In genomic region chr2:61590214-61590613, GRCh38 we compare ENCODE assay signal across 29 cellular contexts.
"Had no signal": no experiment of that assay in that cellular context is flagged by ENCODE, and none has a peak within 500 bp of the region (broad histone marks: within the 10 kb centered on the region; RNA-seq: fewer than 3 reads in every experiment).

No MANE protein-coding gene starts in this region.

- H3K9me3 ChIP-seq: colonic mucosa, esophagus muscularis mucosa, esophagus squamous epithelium, gastrocnemius medialis, gastroesophageal sphincter had no signal

- H3K27ac ChIP-seq: colonic mucosa, coronary artery, dorsolateral prefrontal cortex, epithelial cell of prostate, esophagus muscularis mucosa, esophagus squamous epithelium, foreskin keratinocyte, gastrocnemius medialis, gastroesophageal sphincter, heart left ventricle, heart right ventricle had no signal

- H3K27me3 Mint-ChIP-seq: dendritic cell treated with granulocyte-macrophage colony-stimulating factor and Interleukin-4, amounts not matched to agents 40 ng/mL and 50 ng/mL, for 4 days had no signal

- DNase-seq: colonic mucosa; cortex of kidney; dermis blood vessel endothelial cell; dorsolateral prefrontal cortex; effector CD4-positive, alpha-beta T cell; effector CD8-positive, alpha-beta T cell; effector memory CD4-positive, alpha-beta T cell; effector memory CD8-positive, alpha-beta T cell; endodermal cell; erythroblast; esophagus squamous epithelium; foreskin fibroblast; foreskin keratinocyte; foreskin melanocyte; gastrocnemius medialis; glutamatergic neuron; head of caudate nucleus; heart left ventricle; heart right ventricle had no signal

- H3K4me3 Mint-ChIP-seq: dendritic cell treated with granulocyte-macrophage colony-stimulating factor and Interleukin-4, amounts not matched to agents 40 ng/mL and 50 ng/mL, for 4 days; effector memory CD8-positive, alpha-beta T cell; endodermal cell had no signal

- H3K27me3 ChIP-seq: colonic mucosa, dorsolateral prefrontal cortex, esophagus muscularis mucosa, esophagus squamous epithelium, foreskin keratinocyte, gastrocnemius medialis, gastroesophageal sphincter, heart left ventricle, heart right ventricle had no signal

- H3K4me1 Mint-ChIP-seq: endodermal cell had no signal

- ATAC-seq: effector memory CD8-positive, alpha-beta T cell; esophagus mucosa; foreskin keratinocyte; gastrocnemius medialis; gastroesophageal sphincter; heart left ventricle; heart right ventricle had no signal

- FAIRE-seq: colon, endometrium, endothelial cell of umbilical vein, frontal cortex had no signal

- H3K9me3 Mint-ChIP-seq: dendritic cell treated with granulocyte-macrophage colony-stimulating factor and Interleukin-4, amounts not matched to agents 40 ng/mL and 50 ng/mL, for 4 days; effector memory CD8-positive, alpha-beta T cell had no signal

- H3K36me3 ChIP-seq: colonic mucosa, esophagus muscularis mucosa, esophagus squamous epithelium, gastrocnemius medialis, gastroesophageal sphincter, heart left ventricle, heart right ventricle had no signal

- H3K4me3 ChIP-seq: colonic mucosa, coronary artery, dorsolateral prefrontal cortex, esophagus muscularis mucosa, esophagus squamous epithelium, gastrocnemius medialis, gastroesophageal sphincter, heart left ventricle, heart right ventricle had no signal

- H3K27ac Mint-ChIP-seq: dendritic cell treated with granulocyte-macrophage colony-stimulating factor and Interleukin-4, amounts not matched to agents 40 ng/mL and 50 ng/mL, for 4 days; endodermal cell had no signal

- H3K4me1 ChIP-seq: colonic mucosa, esophagus muscularis mucosa, esophagus squamous epithelium, foreskin keratinocyte, gastrocnemius medialis, gastroesophageal sphincter had no signal
